11 cellular contexts compared by ENCODE assay signal in the genomic region with DNA sequence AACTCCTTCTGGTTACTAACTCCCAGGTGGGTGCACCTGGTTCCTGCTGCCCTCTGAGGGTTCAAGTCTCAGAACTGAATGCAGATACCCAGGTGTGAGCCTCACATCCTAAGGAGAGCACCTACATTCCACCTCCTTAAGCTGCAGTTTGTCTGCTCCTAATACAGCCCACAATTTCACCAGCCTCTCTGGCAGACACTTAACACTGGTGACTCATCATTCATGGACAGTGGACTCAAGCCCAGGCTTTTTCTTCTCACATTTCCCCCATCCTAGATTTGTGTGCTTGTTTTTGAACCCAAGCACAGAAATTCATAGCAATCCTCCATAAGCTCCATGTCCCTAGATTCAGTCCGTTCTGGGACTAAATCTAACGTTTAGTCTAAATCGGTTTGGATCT. TPM values are rescaled to one million over a fixed set of nuclear protein-coding genes. Genes with fewer than 3 reads are reported as not detected.
DNase-seq lines count a peak whose midpoint lies in the region; ATAC-seq and TF ChIP-seq lines count a peak whose summit lies in the region.
"Had no signal": no experiment of that assay in that cellular context is flagged by ENCODE, and none has a peak within 500 bp of the region (broad histone marks: within the 10 kb centered on the region; RNA-seq: fewer than 3 reads in every experiment).

No MANE protein-coding gene starts in this region.

- no peaks in the 10 kb centered on the region for H3K79me2 ChIP-seq in parathyroid adenoma

- H3K4me1 ChIP-seq in parathyroid adenoma, result peaks cover 53% of the 10 kb centered on the region
- no peaks in the 10 kb centered on the region for H3K4me1 ChIP-seq in lower lobe of right lung
- H3K4me1 ChIP-seq: prostate gland had no signal

- H3K4me2 ChIP-seq in parathyroid adenoma (ENCODE audit: low read length), result no peak overlapping the region

- no peak for TF ChIP-seq CTCF in fibroblast of villous mesenchyme (IDR thresholded peaks at IDR 0.05; ENCODE audit: insufficient read depth, low read depth, low read length)
- no peak for TF ChIP-seq CTCF in parathyroid adenoma (IDR thresholded peaks at IDR 0.05)
- no peak for TF ChIP-seq CTCF in lower lobe of right lung (IDR thresholded peaks at IDR 0.05)

- H3K27me3 ChIP-seq in parathyroid adenoma (ENCODE audit: control insufficient read depth, insufficient read depth, low read length) (no peaks in the 10 kb centered on the region), lower lobe of right lung (ENCODE audit: low read depth) (no peaks in the 10 kb centered on the region)

- H3K36me3 ChIP-seq in parathyroid adenoma (ENCODE audit: control insufficient read depth, insufficient read depth, low read length) (no peaks in the 10 kb centered on the region), lower lobe of right lung (no peaks in the 10 kb centered on the region)
- H3K36me3 ChIP-seq: cardiac muscle cell, prostate gland had no signal

- H2AFZ ChIP-seq in parathyroid adenoma, result peak overlapping the region; percentile 8

- intact Hi-C loops in lower lobe of right lung (cut with DNase I), result no loop called here

- ATAC-seq in HG02938 (IDR thresholded peaks at IDR 0.05; ENCODE audit: unreplicated experiment), result no peak
- no peak for ATAC-seq in HG03039 (IDR thresholded peaks at IDR 0.05; ENCODE audit: unreplicated experiment)
- ATAC-seq in lower lobe of right lung, result no peak

- H3K4me3 ChIP-seq in fibroblast of villous mesenchyme (ENCODE audit: low read depth, low read length), result no peak overlapping the region
- no peak overlapping the region for H3K4me3 ChIP-seq in parathyroid adenoma (ENCODE audit: low read depth, low read length)
- no peak overlapping the region for H3K4me3 ChIP-seq in lower lobe of right lung
- H3K4me3 ChIP-seq: cardiac muscle cell, prostate gland had no signal

- no peak overlapping the region for H3K9ac ChIP-seq in parathyroid adenoma

- H3K9me3 ChIP-seq in parathyroid adenoma (ENCODE audit: control insufficient read depth, low read length) (no peaks in the 10 kb centered on the region), lower lobe of right lung (no peaks in the 10 kb centered on the region)
- H3K9me3 ChIP-seq: prostate gland had no signal

- peak; percentile 72 for DNase-seq in DMS53 (lab: John Stamatoyannopoulos, UW)
- DNase-seq in RPMI8226, result peak; percentile 77
- peak; percentile 38 for DNase-seq in fibroblast of villous mesenchyme (ENCODE audit: low read depth)
- DNase-seq in activated CD8-positive, alpha-beta memory T cell treated with anti-CD3 and anti-CD28 coated beads, Interleukin-2, amount 50 U/mL, for 4 hours, result no peak
- no peak for DNase-seq in lower lobe of right lung
- DNase-seq: NCI-H187 treated with DMSO at 0.1 percent for 48 hours had no signal

- H3K27ac ChIP-seq in parathyroid adenoma (no peak overlapping the region), lower lobe of right lung (no peak overlapping the region)
- H3K27ac ChIP-seq: cardiac muscle cell, prostate gland had no signal

RNA-seq across cellular contexts. Expression of a gene that starts 7.0 kb away (rescaled TPM):
- 0.86 and 3.5 TPM in 2 replicates for total RNA-seq in fibroblast of villous mesenchyme
- 60.0 TPM for total RNA-seq in lower lobe of right lung

Comparison
In these comparisons a context has a peak if more than half of its experiments do, and no peak if none do; other contexts are left out.
1. DNase-seq: peak in DMS53 (single experiment), RPMI8226 (single experiment) and fibroblast of villous mesenchyme (single experiment); none in activated CD8-positive, alpha-beta memory T cell treated with anti-CD3 and anti-CD28 coated beads, Interleukin-2, amount 50 U/mL, for 4 hours (single experiment) and lower lobe of right lung (single experiment).
2. RNA of a gene that starts 7.0 kb away (total RNA-seq): 60.0 TPM in lower lobe of right lung (single experiment); 0.86 to 3.5 TPM in fibroblast of villous mesenchyme; every median in the first group is over 10 times any median in the second.